In genomic region chr3:188154758-188155574, GRCh38 we compare ENCODE assay signal across 8 cellular contexts. TPM values are rescaled to one million over a fixed set of nuclear protein-coding genes. Genes with fewer than 3 reads are reported as not detected.
A peak's percentile ranks its signal among the peaks of the same experiment; 100 is the strongest.
DNase-seq lines count a peak whose midpoint lies in the region; ATAC-seq lines count a peak whose summit lies in the region.

No MANE protein-coding gene starts in this region.

- DNase-seq in AG20443 (ENCODE audit: low spot score) (peak; percentile 29), naive B cell (no peak), ureter (ENCODE audit: low spot score) (no peak), kidney tubule cell (ENCODE audit: low spot score) (no peak), DMS79 treated with DMSO at 0.1 percent for 48 hours (lab: John Stamatoyannopoulos, UW) (no peak), RKO (ENCODE audit: low spot score) (no peak)
- DNase-seq in Jurkat, Clone E6-1 (ENCODE audit: low read depth, low spot score): no peak

- H3K4me1 Mint-ChIP-seq in dendritic cell treated with granulocyte-macrophage colony-stimulating factor and Interleukin-4, amounts not matched to agents 40 ng/mL and 50 ng/mL, for 4 days (ENCODE audit: low read depth): peaks cover 65% of the 10 kb centered on the region
- H3K4me1 Mint-ChIP-seq in naive B cell: peaks cover 47 to 65% (median 55%) of the 10 kb centered on the region in 3 donors

- no peak for ATAC-seq in naive B cell (ENCODE audit: low read depth in 2 of 2)

- intact Hi-C loops in dendritic cell treated with granulocyte-macrophage colony-stimulating factor and Interleukin-4, amounts not matched to agents 40 ng/mL and 50 ng/mL, for 4 days (cut with micrococcal nuclease): loop anchor here (2.0 to 10.0 kb wide), 4 partner anchors 37 to 800 kb away; no protein-coding TSS in a partner anchor

- H3K27ac Mint-ChIP-seq in dendritic cell treated with granulocyte-macrophage colony-stimulating factor and Interleukin-4, amounts not matched to agents 40 ng/mL and 50 ng/mL, for 4 days: peak overlapping the region; percentile 97
- peak overlapping the region; percentile 90 to 96 (median 94) for H3K27ac Mint-ChIP-seq in naive B cell

- peak overlapping the region; percentile 99 for H3K4me3 Mint-ChIP-seq in dendritic cell treated with granulocyte-macrophage colony-stimulating factor and Interleukin-4, amounts not matched to agents 40 ng/mL and 50 ng/mL, for 4 days
- H3K4me3 Mint-ChIP-seq in naive B cell: peak overlapping the region; percentile 88 to 99 (median 94)

- peaks cover 42% of the 10 kb centered on the region for H3K36me3 Mint-ChIP-seq in dendritic cell treated with granulocyte-macrophage colony-stimulating factor and Interleukin-4, amounts not matched to agents 40 ng/mL and 50 ng/mL, for 4 days (ENCODE audit: low read depth)
- peaks cover 0 to 4% of the 10 kb centered on the region in 2 donors for H3K36me3 Mint-ChIP-seq in naive B cell

- no peaks in the 10 kb centered on the region for H3K9me3 Mint-ChIP-seq in dendritic cell treated with granulocyte-macrophage colony-stimulating factor and Interleukin-4, amounts not matched to agents 40 ng/mL and 50 ng/mL, for 4 days
- no peaks in the 10 kb centered on the region for H3K9me3 Mint-ChIP-seq in naive B cell

- H3K4me3 ChIP-seq in Jurkat, Clone E6-1 (ENCODE audit: low read length): peak overlapping the region; percentile 65

- no peaks in the 10 kb centered on the region for H3K27me3 Mint-ChIP-seq in dendritic cell treated with granulocyte-macrophage colony-stimulating factor and Interleukin-4, amounts not matched to agents 40 ng/mL and 50 ng/mL, for 4 days
- no peaks in the 10 kb centered on the region for H3K27me3 Mint-ChIP-seq in naive B cell

RNA-seq across cellular contexts. Expression of gene LPP, which starts 1.0 kb away (rescaled TPM):
- polyA plus RNA-seq in Jurkat, Clone E6-1 (2012; ENCODE audit: insufficient read depth, insufficient read length): 7.6 TPM
- 10 to 100 TPM in 5 of 6 donors, 1 to 10 TPM in 1; 9.6 to 58.6 (median 25.4) TPM for polyA plus RNA-seq in naive B cell (ENCODE audit: low read depth in 6 of 6)
- total RNA-seq in ureter: 560 TPM
